17 cellular contexts compared by ENCODE assay signal in genomic region chr5:10691826-10692785, GRCh38.
DNase-seq lines count a peak whose midpoint lies in the region; ATAC-seq, FAIRE-seq and TF ChIP-seq lines count a peak whose summit lies in the region.
"Had no signal": no experiment of that assay in that cellular context is flagged by ENCODE, and none has a peak within 500 bp of the region (broad histone marks: within the 10 kb centered on the region; RNA-seq: fewer than 3 reads in every experiment).

No MANE protein-coding gene starts in this region.

- H3K27me3 Mint-ChIP-seq in osteocyte (ENCODE audit: unreplicated experiment), result no peaks in the 10 kb centered on the region
- H3K27me3 Mint-ChIP-seq: activated CD8-positive, alpha-beta T cell treated with anti-CD3 and anti-CD28 coated beads for 36 hours; brain; effector memory CD8-positive, alpha-beta T cell had no signal

- no peak overlapping the region for H3K4me3 Mint-ChIP-seq in osteocyte (ENCODE audit: unreplicated experiment)
- H3K4me3 Mint-ChIP-seq: activated CD8-positive, alpha-beta T cell treated with anti-CD3 and anti-CD28 coated beads for 36 hours; brain; effector memory CD8-positive, alpha-beta T cell had no signal

- H3K9me3 Mint-ChIP-seq in osteocyte (ENCODE audit: unreplicated experiment), result peaks cover 4% of the 10 kb centered on the region
- H3K9me3 Mint-ChIP-seq: activated CD8-positive, alpha-beta T cell treated with anti-CD3 and anti-CD28 coated beads for 36 hours; effector memory CD8-positive, alpha-beta T cell had no signal

- DNase-seq in EH (ENCODE audit: low read depth) (peak; percentile 97), RCC 7860 (ENCODE audit: low spot score) (peak; percentile 75), fibroblast of mammary gland (ENCODE audit: low read depth) (peak; percentile 34), osteocyte (ENCODE audit: extremely low spot score, unreplicated experiment) (no peak), DMS153 (lab: John Stamatoyannopoulos, UW) (no peak), GM10248 (ENCODE audit: extremely low spot score) (no peak)
- DNase-seq: activated CD8-positive, alpha-beta T cell treated with anti-CD3 and anti-CD28 coated beads for 36 hours; DMS79; effector memory CD8-positive, alpha-beta T cell; gastrocnemius medialis; NCI-H1105; NCI-H2171; NK-92 treated with Interleukin-12 subunit alpha and Interleukin-12 subunit beta, amount 100 ng/mL, for 24 hours had no signal

- CTCF ChIA-PET in GM10248 (lab: Yijun Ruan, JAX), result interaction anchor here (1.0 to 5.9 kb wide), 4 partner anchors 10 to 239 kb away, joined by 3 to 65 read pairs (median 46); no protein-coding TSS in a partner anchor

- no peak overlapping the region for H3K4me3 ChIP-seq in fibroblast of mammary gland (ENCODE audit: control insufficient read depth, low read depth, low read length)
- H3K4me3 ChIP-seq: gastrocnemius medialis, GM12878 had no signal

- H3K27ac Mint-ChIP-seq in osteocyte (ENCODE audit: unreplicated experiment), result peak overlapping the region; percentile 36
- H3K27ac Mint-ChIP-seq: activated CD8-positive, alpha-beta T cell treated with anti-CD3 and anti-CD28 coated beads for 36 hours had no signal

- TF ChIP-seq CTCF in fibroblast of mammary gland (conservative IDR thresholded peaks at IDR 0.05; ENCODE audit: control insufficient read depth, insufficient read depth, low read depth, low read length), result no peak
- TF ChIP-seq CTCF in osteocyte (IDR thresholded peaks at IDR 0.05), result no peak
- TF ChIP-seq CTCF in GM10248 (IDR thresholded peaks at IDR 0.05; ENCODE audit: control extremely low read depth, extremely low read depth, low read depth, missing control alignments), result no peak

- peaks cover 14% of the 10 kb centered on the region for H3K36me3 Mint-ChIP-seq in osteocyte (ENCODE audit: unreplicated experiment)

- POLR2A ChIA-PET in GM10248 (lab: Yijun Ruan, JAX), result no interaction called here

- no peak for ATAC-seq in HG02763 (IDR thresholded peaks at IDR 0.05; ENCODE audit: unreplicated experiment)
- no peak for ATAC-seq in GM21576 (IDR thresholded peaks at IDR 0.05; ENCODE audit: unreplicated experiment)
- ATAC-seq: activated CD8-positive, alpha-beta T cell treated with anti-CD3 and anti-CD28 coated beads for 36 hours; effector memory CD8-positive, alpha-beta T cell; gastrocnemius medialis; GM12878 had no signal

- FAIRE-seq in RCC 7860 (lab: Jason Lieb, UNC), result peak; percentile 82
- FAIRE-seq: GM12878 had no signal

- H3K4me1 Mint-ChIP-seq in osteocyte (ENCODE audit: unreplicated experiment), result peaks cover 45% of the 10 kb centered on the region

Comparison
In these comparisons a context has a peak if more than half of its experiments do, and no peak if none do; other contexts are left out.
1. DNase-seq: peak in EH (single experiment), RCC 7860 (single experiment) and fibroblast of mammary gland (single experiment); none in osteocyte (single experiment), DMS153 (single experiment) and GM10248 (single experiment).